Comparison of ENCODE assay signal across 1 cellular context in genomic region chr18:74597662-74598349, GRCh38.
A peak's percentile ranks its signal among the peaks of the same experiment; 100 is the strongest.
TF ChIP-seq lines count a peak whose summit lies in the region.

TSS of gene ZNF407 (plus strand) at chr18:74597870. CDS start at chr18:74631020, 33,150 bp downstream.

TF ChIP-seq in K562, 482 proteins besides CTCF, POLR2A, EP300 and RAD21 (continued from another document and continues in another):
- TF ChIP-seq ATF2 (CRISPR knock-in tag; IDR thresholded peaks at IDR 0.05) (no peak), TEAD2 (tag; IDR thresholded peaks at IDR 0.05) (no peak), SRF (CRISPR knock-in tag; IDR thresholded peaks at IDR 0.05) (no peak), ZNF717 (CRISPR knock-in tag; IDR thresholded peaks at IDR 0.05) (no peak), ZNF644 (tag; IDR thresholded peaks at IDR 0.05; ENCODE audit: low read depth) (no peak), TOE1 (IDR thresholded peaks at IDR 0.05; ENCODE audit: borderline replicate concordance) (peak; percentile 45; the same call in 1 of the 2 replicates), TOE1 (CRISPR knock-in tag; IDR thresholded peaks at IDR 0.05; ENCODE audit: borderline replicate concordance, low read depth) (no peak), ARHGAP35 (IDR thresholded peaks at IDR 0.05; ENCODE audit: partially characterized antibody) (no peak), ZNF583 (CRISPR knock-in tag; IDR thresholded peaks at IDR 0.05) (no peak), ZBTB33 (CRISPR knock-in tag; IDR thresholded peaks at IDR 0.05) (no peak), RFX5 (IDR thresholded peaks at IDR 0.05; ENCODE audit: low read depth, low read length) (no peak), FOXJ2 (tag; IDR thresholded peaks at IDR 0.05) (no peak), CBX5 (IDR thresholded peaks at IDR 0.05; ENCODE audit: borderline replicate concordance, low read depth) (no peak), MXD1 (CRISPR knock-in tag; IDR thresholded peaks at IDR 0.05; ENCODE audit: borderline replicate concordance, poor library complexity, severe bottlenecking) (no peak), NFRKB (IDR thresholded peaks at IDR 0.05; ENCODE audit: low read depth) (peak; percentile 54; the same call in 1 of the 2 replicates), HOXB6 (CRISPR knock-in tag; IDR thresholded peaks at IDR 0.05; ENCODE audit: borderline replicate concordance) (no peak), SRSF9 (IDR thresholded peaks at IDR 0.05; ENCODE audit: borderline replicate concordance, low read depth, low read length) (no peak), HIVEP1 (CRISPR knock-in tag; IDR thresholded peaks at IDR 0.05) (no peak), KLF6 (CRISPR knock-in tag; IDR thresholded peaks at IDR 0.05; ENCODE audit: borderline replicate concordance) (no peak), ZBTB11 (CRISPR knock-in tag; IDR thresholded peaks at IDR 0.05) (peak in 1 of 3 experiments; percentile 41; a peak in 1 of 6 replicates), RBM14 (IDR thresholded peaks at IDR 0.05; ENCODE audit: borderline replicate concordance, insufficient read depth, low read depth, low read length) (no peak), NFXL1 (CRISPR knock-in tag; IDR thresholded peaks at IDR 0.05) (no peak), GABPB2 (CRISPR knock-in tag; conservative IDR thresholded peaks at IDR 0.05) (no peak), KLF1 (tag; IDR thresholded peaks at IDR 0.05) (no peak), TARDBP (IDR thresholded peaks at IDR 0.05) (no peak), ZNF639 (CRISPR knock-in tag; conservative IDR thresholded peaks at IDR 0.05 in 1 of 2, IDR thresholded peaks at IDR 0.05 in 1 of 2) (no peak), HLTF (IDR thresholded peaks at IDR 0.05) (no peak), ZNF507 (tag; conservative IDR thresholded peaks at IDR 0.05) (no peak), PHF20 (IDR thresholded peaks at IDR 0.05; ENCODE audit: partially characterized antibody) (no peak), ARID2 (IDR thresholded peaks at IDR 0.05) (no peak), NFATC3 (IDR thresholded peaks at IDR 0.05) (no peak), KLF13 (tag; IDR thresholded peaks at IDR 0.05; ENCODE audit: borderline replicate concordance, low read depth) (no peak), ZNF24 (IDR thresholded peaks at IDR 0.05) (no peak), CREB1 (IDR thresholded peaks at IDR 0.05) (no peak), CREB1 (CRISPR knock-in tag; IDR thresholded peaks at IDR 0.05) (no peak), CTBP1 (IDR thresholded peaks at IDR 0.05; ENCODE audit: borderline replicate concordance) (no peak), HNRNPLL (IDR thresholded peaks at IDR 0.05; ENCODE audit: low read depth, low read length, poor library complexity, severe bottlenecking) (no peak), EZH2 (IDR thresholded peaks at IDR 0.05; ENCODE audit: borderline replicate concordance, low read depth, low read length) (no peak), TBP (optimal IDR thresholded peaks at IDR 0.05; ENCODE audit: low read depth, low read length) (peak; percentile 55), KAT7 (CRISPR knock-in tag; IDR thresholded peaks at IDR 0.05; ENCODE audit: borderline replicate concordance) (no peak), TCF3 (CRISPR knock-in tag; IDR thresholded peaks at IDR 0.05) (no peak), NONO (IDR thresholded peaks at IDR 0.05; ENCODE audit: low read depth in 2 of 2, low read length in 1 of 2) (no peak), ASH1L (IDR thresholded peaks at IDR 0.05; ENCODE audit: borderline replicate concordance, low read depth, partially characterized antibody) (no peak), TAF1 (IDR thresholded peaks at IDR 0.05; ENCODE audit: control insufficient read depth, extremely low read depth, insufficient read depth, low read length, severe bottlenecking) (peak; percentile 35), ZNF217 (CRISPR knock-in tag; IDR thresholded peaks at IDR 0.05) (no peak), MNT (conservative IDR thresholded peaks at IDR 0.05) (peak; percentile 45 to 49; a peak in 1 of 4 replicates), SNIP1 (IDR thresholded peaks at IDR 0.05; ENCODE audit: low read depth) (no peak), CBFA2T2 (conservative IDR thresholded peaks at IDR 0.05) (no peak), KDM1A (IDR thresholded peaks at IDR 0.05) (no peak), IFI16 (CRISPR knock-in tag; IDR thresholded peaks at IDR 0.05) (no peak), SP2 (IDR thresholded peaks at IDR 0.05; ENCODE audit: extremely low read depth, low read depth, low read length, poor library complexity, severe bottlenecking) (peak; percentile 35), NFIC (IDR thresholded peaks at IDR 0.05) (no peak), MCM2 (IDR thresholded peaks at IDR 0.05; ENCODE audit: low read depth) (no peak), ZFP1 (CRISPR knock-in tag; IDR thresholded peaks at IDR 0.05) (no peak), JUND (IDR thresholded peaks at IDR 0.05; ENCODE audit: borderline replicate concordance, low read depth, low read length) (no peak), JUND (tag; IDR thresholded peaks at IDR 0.05; ENCODE audit: borderline replicate concordance, low read depth, low read length) (no peak), GATA2 (CRISPR knock-in tag; IDR thresholded peaks at IDR 0.05) (no peak), KLF16 (IDR thresholded peaks at IDR 0.05) (peak; percentile 32; the same call in 1 of the 2 replicates), ERF (CRISPR knock-in tag; IDR thresholded peaks at IDR 0.05) (no peak)
- TF ChIP-seq, protein P1, sequence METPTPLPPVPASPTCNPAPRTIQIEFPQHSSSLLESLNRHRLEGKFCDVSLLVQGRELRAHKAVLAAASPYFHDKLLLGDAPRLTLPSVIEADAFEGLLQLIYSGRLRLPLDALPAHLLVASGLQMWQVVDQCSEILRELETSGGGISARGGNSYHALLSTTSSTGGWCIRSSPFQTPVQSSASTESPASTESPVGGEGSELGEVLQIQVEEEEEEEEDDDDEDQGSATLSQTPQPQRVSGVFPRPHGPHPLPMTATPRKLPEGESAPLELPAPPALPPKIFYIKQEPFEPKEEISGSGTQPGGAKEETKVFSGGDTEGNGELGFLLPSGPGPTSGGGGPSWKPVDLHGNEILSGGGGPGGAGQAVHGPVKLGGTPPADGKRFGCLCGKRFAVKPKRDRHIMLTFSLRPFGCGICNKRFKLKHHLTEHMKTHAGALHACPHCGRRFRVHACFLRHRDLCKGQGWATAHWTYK (CRISPR knock-in tag; IDR thresholded peaks at IDR 0.05), result no peak
- TF ChIP-seq, protein P2, sequence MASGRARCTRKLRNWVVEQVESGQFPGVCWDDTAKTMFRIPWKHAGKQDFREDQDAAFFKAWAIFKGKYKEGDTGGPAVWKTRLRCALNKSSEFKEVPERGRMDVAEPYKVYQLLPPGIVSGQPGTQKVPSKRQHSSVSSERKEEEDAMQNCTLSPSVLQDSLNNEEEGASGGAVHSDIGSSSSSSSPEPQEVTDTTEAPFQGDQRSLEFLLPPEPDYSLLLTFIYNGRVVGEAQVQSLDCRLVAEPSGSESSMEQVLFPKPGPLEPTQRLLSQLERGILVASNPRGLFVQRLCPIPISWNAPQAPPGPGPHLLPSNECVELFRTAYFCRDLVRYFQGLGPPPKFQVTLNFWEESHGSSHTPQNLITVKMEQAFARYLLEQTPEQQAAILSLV (tag; IDR thresholded peaks at IDR 0.05), result no peak
- TF ChIP-seq, protein P3, sequence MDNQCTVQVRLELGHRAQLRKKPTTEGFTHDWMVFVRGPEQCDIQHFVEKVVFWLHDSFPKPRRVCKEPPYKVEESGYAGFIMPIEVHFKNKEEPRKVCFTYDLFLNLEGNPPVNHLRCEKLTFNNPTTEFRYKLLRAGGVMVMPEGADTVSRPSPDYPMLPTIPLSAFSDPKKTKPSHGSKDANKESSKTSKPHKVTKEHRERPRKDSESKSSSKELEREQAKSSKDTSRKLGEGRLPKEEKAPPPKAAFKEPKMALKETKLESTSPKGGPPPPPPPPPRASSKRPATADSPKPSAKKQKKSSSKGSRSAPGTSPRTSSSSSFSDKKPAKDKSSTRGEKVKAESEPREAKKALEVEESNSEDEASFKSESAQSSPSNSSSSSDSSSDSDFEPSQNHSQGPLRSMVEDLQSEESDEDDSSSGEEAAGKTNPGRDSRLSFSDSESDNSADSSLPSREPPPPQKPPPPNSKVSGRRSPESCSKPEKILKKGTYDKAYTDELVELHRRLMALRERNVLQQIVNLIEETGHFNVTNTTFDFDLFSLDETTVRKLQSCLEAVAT (IDR thresholded peaks at IDR 0.05), result no peak
- TF ChIP-seq, protein P4, sequence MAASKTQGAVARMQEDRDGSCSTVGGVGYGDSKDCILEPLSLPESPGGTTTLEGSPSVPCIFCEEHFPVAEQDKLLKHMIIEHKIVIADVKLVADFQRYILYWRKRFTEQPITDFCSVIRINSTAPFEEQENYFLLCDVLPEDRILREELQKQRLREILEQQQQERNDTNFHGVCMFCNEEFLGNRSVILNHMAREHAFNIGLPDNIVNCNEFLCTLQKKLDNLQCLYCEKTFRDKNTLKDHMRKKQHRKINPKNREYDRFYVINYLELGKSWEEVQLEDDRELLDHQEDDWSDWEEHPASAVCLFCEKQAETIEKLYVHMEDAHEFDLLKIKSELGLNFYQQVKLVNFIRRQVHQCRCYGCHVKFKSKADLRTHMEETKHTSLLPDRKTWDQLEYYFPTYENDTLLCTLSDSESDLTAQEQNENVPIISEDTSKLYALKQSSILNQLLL (CRISPR knock-in tag; IDR thresholded peaks at IDR 0.05; ENCODE audit: borderline replicate concordance), result no peak
